Comparison of ENCODE assay signal across 1 cellular context in genomic region chr1:150365945-150366344, GRCh38.
TF ChIP-seq lines count a peak whose summit lies in the region.

No MANE protein-coding gene starts in this region.

TF ChIP-seq in HepG2, 621 proteins besides CTCF, POLR2A, EP300 and RAD21:
- TF ChIP-seq ZNF747 (CRISPR knock-in tag; IDR thresholded peaks at IDR 0.05; ENCODE audit: borderline replicate concordance) = no peak
- TF ChIP-seq ZNF652 (CRISPR knock-in tag; IDR thresholded peaks at IDR 0.05; ENCODE audit: borderline replicate concordance, low read depth) = peak; percentile 91
TF ChIP-seq in HepG2: peak in this region for 1.
